9 cellular contexts compared by ENCODE assay signal in the genomic region with DNA sequence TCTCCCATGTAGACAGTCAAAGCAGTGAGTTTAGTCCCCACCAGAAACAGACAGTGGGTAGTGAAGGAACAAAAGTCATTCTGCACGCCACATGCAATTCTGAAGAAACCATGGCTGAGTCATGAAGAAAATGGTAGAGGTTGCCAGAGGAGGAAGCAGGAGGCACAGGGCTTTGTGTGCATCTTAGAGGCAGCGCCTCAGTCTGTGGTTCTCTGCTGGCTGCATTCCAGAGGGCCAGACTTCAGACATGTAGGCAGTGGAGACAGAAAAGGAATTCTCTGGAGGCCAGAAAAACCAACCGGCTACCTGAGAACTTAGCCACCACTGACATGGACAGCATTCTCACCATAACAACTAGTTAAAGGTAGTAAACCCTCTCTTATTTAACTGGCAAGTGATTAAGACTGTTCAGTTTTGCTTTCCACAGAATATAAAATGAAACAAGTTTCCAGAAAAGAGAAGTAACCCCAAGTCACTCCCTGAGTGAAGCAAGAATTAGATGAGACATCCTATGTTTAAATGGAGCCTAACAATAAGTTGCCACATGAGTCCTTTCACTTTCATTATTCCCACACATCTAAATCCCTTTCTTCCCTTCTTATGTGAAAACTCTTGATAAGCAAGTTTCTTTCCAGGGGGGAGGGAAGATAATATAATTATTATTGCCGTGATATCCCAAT.
DNase-seq lines count a peak whose midpoint lies in the region; ATAC-seq and TF ChIP-seq lines count a peak whose summit lies in the region.
"Had no signal": no experiment of that assay in that cellular context is flagged by ENCODE, and none has a peak within 500 bp of the region (broad histone marks: within the 10 kb centered on the region; RNA-seq: fewer than 3 reads in every experiment).

No MANE protein-coding gene starts in this region.

- H3K27me3 Mint-ChIP-seq in nephron progenitor cell (ENCODE audit: low read depth, poor library complexity) (no peaks in the 10 kb centered on the region), endodermal cell (ENCODE audit: insufficient read depth) (no peaks in the 10 kb centered on the region)

- H3K27me3 ChIP-seq in gastroesophageal sphincter (no peaks in the 10 kb centered on the region), endodermal cell (ENCODE audit: control insufficient read depth, insufficient read depth, low read length, poor library complexity, severe bottlenecking) (no peaks in the 10 kb centered on the region)

- H3K4me1 ChIP-seq in gastroesophageal sphincter (no peaks in the 10 kb centered on the region), endodermal cell (ENCODE audit: control insufficient read depth, insufficient read depth, low read length) (no peaks in the 10 kb centered on the region)

- TF ChIP-seq CTCF in gastroesophageal sphincter (IDR thresholded peaks at IDR 0.05) (no peak), nephron progenitor cell (IDR thresholded peaks at IDR 0.05) (no peak), endodermal cell (conservative IDR thresholded peaks at IDR 0.05) (no peak)

- peak; percentile 69 for ATAC-seq in gastroesophageal sphincter

- no peak overlapping the region for H3K27ac ChIP-seq in gastroesophageal sphincter
- no peak overlapping the region for H3K27ac ChIP-seq in endodermal cell (ENCODE audit: low read depth, low read length)

- H3K36me3 Mint-ChIP-seq in nephron progenitor cell (ENCODE audit: low read depth) (no peaks in the 10 kb centered on the region), endodermal cell (ENCODE audit: low read depth) (no peaks in the 10 kb centered on the region)

- DNase-seq in HPDE6-E6E7 (ENCODE audit: extremely low spot score), result peak; percentile 28
- DNase-seq in SKM-1 (lab: John Stamatoyannopoulos, UW; ENCODE audit: unreplicated experiment), result peak; percentile 80
- peak; percentile 80 for DNase-seq in skeletal muscle cell (ENCODE audit: low read depth)
- DNase-seq in nephron progenitor cell, result no peak
- DNase-seq in endodermal cell, result no peak
- DNase-seq in NCI-H510A (lab: John Stamatoyannopoulos, UW), result no peak
- no peak for DNase-seq in NCI-H1417 treated with DMSO at 0.1 percent for 48 hours (lab: John Stamatoyannopoulos, UW)
- DNase-seq: MM.1S had no signal

- H3K9me3 Mint-ChIP-seq in nephron progenitor cell (peaks cover 5% of the 10 kb centered on the region), endodermal cell (no peaks in the 10 kb centered on the region)

- H3K36me3 ChIP-seq in gastroesophageal sphincter (no peaks in the 10 kb centered on the region), endodermal cell (ENCODE audit: control insufficient read depth, insufficient read depth, low read length) (no peaks in the 10 kb centered on the region)

- H3K4me1 Mint-ChIP-seq in nephron progenitor cell (peaks cover 22% of the 10 kb centered on the region), endodermal cell (peaks cover 5% of the 10 kb centered on the region)

- no peak for TF ChIP-seq EP300 in gastroesophageal sphincter (IDR thresholded peaks at IDR 0.05)

- no peak overlapping the region for H3K9ac ChIP-seq in endodermal cell (ENCODE audit: extremely low read depth, low read length, poor library complexity, severe bottlenecking)

- WGBS in gastroesophageal sphincter (ENCODE audit: low coverage in 1 of 2), 2 donors, result 67 to 71% methylated on average over 2 of the region's 4 CpGs
- 64 to 85% methylated on average over 2 to 4 of the region's 4 CpGs for WGBS in endodermal cell (ENCODE audit: insufficient coverage in 1 of 2, insufficient read length in 1 of 2), 2 experiments

- no peaks in the 10 kb centered on the region for H3K9me3 ChIP-seq in gastroesophageal sphincter
- H3K9me3 ChIP-seq in endodermal cell (ENCODE audit: control insufficient read depth, low read length), result no peaks in the 10 kb centered on the region

- no peak overlapping the region for H3K27ac Mint-ChIP-seq in nephron progenitor cell
- no peak overlapping the region for H3K27ac Mint-ChIP-seq in endodermal cell

- no peak overlapping the region for H3K4me3 ChIP-seq in gastroesophageal sphincter
- no peak overlapping the region for H3K4me3 ChIP-seq in skeletal muscle cell (ENCODE audit: low read depth, low read length)
- H3K4me3 ChIP-seq in endodermal cell (ENCODE audit: low read length), result no peak overlapping the region

- no peak for TF ChIP-seq POLR2A in gastroesophageal sphincter (IDR thresholded peaks at IDR 0.05)

- H3K4me3 Mint-ChIP-seq in nephron progenitor cell (no peak overlapping the region), endodermal cell (no peak overlapping the region)

Comparison
In these comparisons a context has a peak if more than half of its experiments do, and no peak if none do; other contexts are left out.
1. DNase-seq: peak in HPDE6-E6E7 (single experiment), SKM-1 (single experiment) and skeletal muscle cell (single experiment); none in nephron progenitor cell (single experiment), endodermal cell (single experiment), NCI-H510A (single experiment) and NCI-H1417 treated with DMSO at 0.1 percent for 48 hours (single experiment).